ENCODE assay signal across 8 cellular contexts in genomic region chr11:66851698-66852465, GRCh38. TPM values are rescaled to one million over a fixed set of nuclear protein-coding genes. Genes with fewer than 3 reads are reported as not detected.
DNase-seq lines count a peak whose midpoint lies in the region; ATAC-seq, FAIRE-seq and TF ChIP-seq lines count a peak whose summit lies in the region.
"Had no signal": no experiment of that assay in that cellular context is flagged by ENCODE, and none has a peak within 500 bp of the region (broad histone marks: within the 10 kb centered on the region; RNA-seq: fewer than 3 reads in every experiment).

No MANE protein-coding gene starts in this region.

- FAIRE-seq in D721Med (lab: Jason Lieb, UNC): no peak
- peak; percentile 69 for FAIRE-seq in GM19239 (lab: Jason Lieb, UNC)

- H3K4me1 ChIP-seq in lower lobe of right lung (peaks cover 9% of the 10 kb centered on the region), smooth muscle cell (ENCODE audit: low read depth) (peaks cover 8% of the 10 kb centered on the region)

- no peak overlapping the region for H3K4me2 ChIP-seq in smooth muscle cell

- DNase-seq in D721Med (ENCODE audit: insufficient read length, low spot score): peak; percentile 20
- DNase-seq in GM19239 (ENCODE audit: insufficient read length, low spot score): peak; percentile 53
- peak; percentile 37 to 52 for DNase-seq in activated CD4-positive, alpha-beta T cell treated with anti-CD3 and anti-CD28 coated beads, Interleukin-2, amount 50 U/mL, for 48 hours
- peak; percentile 49 for DNase-seq in lower lobe of right lung
- no peak for DNase-seq in smooth muscle cell (lab: John Stamatoyannopoulos, UW; ENCODE audit: unreplicated experiment)
- DNase-seq in NCI-H510A (lab: John Stamatoyannopoulos, UW): no peak
- DNase-seq: NCI-H2029 treated with DMSO at 0.1 percent for 48 hours had no signal

- peaks cover 21% of the 10 kb centered on the region for H3K36me3 ChIP-seq in lower lobe of right lung
- H3K36me3 ChIP-seq in smooth muscle cell (ENCODE audit: low read depth): no peaks in the 10 kb centered on the region

- no peak overlapping the region for H3K27ac ChIP-seq in lower lobe of right lung
- H3K27ac ChIP-seq in smooth muscle cell (ENCODE audit: low read depth): no peak overlapping the region

- ATAC-seq in lower lobe of right lung (no peak), GM18498 (IDR thresholded peaks at IDR 0.05; ENCODE audit: unreplicated experiment) (no peak)

- H3K27me3 ChIP-seq in lower lobe of right lung (ENCODE audit: low read depth) (no peaks in the 10 kb centered on the region), smooth muscle cell (ENCODE audit: low read depth) (no peaks in the 10 kb centered on the region)

- no peaks in the 10 kb centered on the region for H3K79me2 ChIP-seq in smooth muscle cell (ENCODE audit: low read depth)

- no peaks in the 10 kb centered on the region for H3K9me3 ChIP-seq in lower lobe of right lung
- no peaks in the 10 kb centered on the region for H3K9me3 ChIP-seq in smooth muscle cell (replicated peaks; ENCODE audit: low read depth)

- intact Hi-C loops in lower lobe of right lung (cut with DNase I): no loop called here

- H3K4me3 ChIP-seq in lower lobe of right lung (no peak overlapping the region), smooth muscle cell (no peak overlapping the region)

- TF ChIP-seq CTCF in D721Med (IDR thresholded peaks at IDR 0.05; ENCODE audit: insufficient read depth, missing control alignments) (no peak), lower lobe of right lung (IDR thresholded peaks at IDR 0.05) (no peak), smooth muscle cell (IDR thresholded peaks at IDR 0.05; ENCODE audit: borderline replicate concordance, insufficient read depth, poor library complexity, severe bottlenecking) (no peak)

- WGBS in smooth muscle cell (ENCODE audit: low lambda C conversion rate): 84% methylated on average over 26 of the region's 26 CpGs

- H4K20me1 ChIP-seq in smooth muscle cell (ENCODE audit: low read depth): no peaks in the 10 kb centered on the region

- H2AFZ ChIP-seq in smooth muscle cell (ENCODE audit: low read depth): no peak overlapping the region

- H3F3A ChIP-seq in smooth muscle cell (ENCODE audit: low read depth): peaks cover 5% of the 10 kb centered on the region

- no peak overlapping the region for H3K9ac ChIP-seq in smooth muscle cell (ENCODE audit: low read depth)

RNA-seq across cellular contexts. Expression of gene LRFN4, which starts 5.0 kb away (rescaled TPM):
- 15.7 TPM for total RNA-seq in lower lobe of right lung
- 14.7 and 15.2 TPM in 2 replicates for total RNA-seq in smooth muscle cell
- polyA plus RNA-seq in smooth muscle cell: 37.6 and 43.0 TPM in 2 replicates

RNA-seq across cellular contexts. Expression of gene RCE1, which starts 8.6 kb away (rescaled TPM):
- total RNA-seq in lower lobe of right lung: 18.9 TPM
- total RNA-seq in smooth muscle cell: 12.1 and 25.2 TPM in 2 replicates
- 33.5 and 34.1 TPM in 2 replicates for polyA plus RNA-seq in smooth muscle cell

Comparison
In these comparisons a context has a peak if more than half of its experiments do, and no peak if none do; other contexts are left out.
1. DNase-seq: peak in D721Med (single experiment), GM19239 (single experiment), activated CD4-positive, alpha-beta T cell treated with anti-CD3 and anti-CD28 coated beads, Interleukin-2, amount 50 U/mL, for 48 hours (2 of 2) and lower lobe of right lung (single experiment); none in smooth muscle cell (single experiment) and NCI-H510A (single experiment).